Comparison of ENCODE assay signal across 17 cellular contexts in genomic region chr6:21070620-21071019, GRCh38.
A peak's percentile ranks its signal among the peaks of the same experiment; 100 is the strongest.
DNase-seq lines count a peak whose midpoint lies in the region; ATAC-seq and TF ChIP-seq lines count a peak whose summit lies in the region.
"Had no signal": no experiment of that assay in that cellular context is flagged by ENCODE, and none has a peak within 500 bp of the region (broad histone marks: within the 10 kb centered on the region; RNA-seq: fewer than 3 reads in every experiment).

No MANE protein-coding gene starts in this region.

- H3K27me3 ChIP-seq in GM23338 (ENCODE audit: insufficient read depth) (no peaks in the 10 kb centered on the region), SJSA1 (replicated peaks) (no peaks in the 10 kb centered on the region), psoas muscle (ENCODE audit: insufficient read depth in 3 of 3, low read length in 2 of 3) (no peaks in the 10 kb centered on the region)
- H3K27me3 ChIP-seq: BLaER1 treated with 17β-estradiol and CSF1 and Interleukin-3, amounts not matched to agents 10 nM and 100 nM had no signal

- H3K27ac Mint-ChIP-seq in GM23338 (no peak overlapping the region), endothelial cell (ENCODE audit: unreplicated experiment) (peak overlapping the region; percentile 81)
- no peak overlapping the region for H3K27ac Mint-ChIP-seq in activated CD4-positive, alpha-beta memory T cell treated with anti-CD3 and anti-CD28 coated beads for 36 hours
- H3K27ac Mint-ChIP-seq: B cell; CD8-positive, alpha-beta T cell had no signal

- TF ChIP-seq CTCF in GM23338 (conservative IDR thresholded peaks at IDR 0.05; ENCODE audit: low read depth in 2 of 2) (no peak), endothelial cell (IDR thresholded peaks at IDR 0.05; ENCODE audit: unreplicated experiment) (no peak), psoas muscle (IDR thresholded peaks at IDR 0.05) (no peak)

- H3K36me3 ChIP-seq in GM23338 (ENCODE audit: insufficient read depth) (no peaks in the 10 kb centered on the region), SJSA1 (no peaks in the 10 kb centered on the region), psoas muscle (ENCODE audit: insufficient read depth in 1 of 2, low read depth in 1 of 2) (no peaks in the 10 kb centered on the region)
- H3K36me3 ChIP-seq: HAP-1 had no signal

- no peak overlapping the region for H2AFZ ChIP-seq in GM23338

- H4K20me1 ChIP-seq in GM23338 (replicated peaks; ENCODE audit: insufficient read depth) = no peaks in the 10 kb centered on the region
- H4K20me1 ChIP-seq: BLaER1 treated with 17β-estradiol and CSF1 and Interleukin-3, amounts not matched to agents 10 nM and 100 nM had no signal

- H3K4me3 Mint-ChIP-seq in GM23338 = no peak overlapping the region
- no peak overlapping the region for H3K4me3 Mint-ChIP-seq in endothelial cell (ENCODE audit: unreplicated experiment)
- no peak overlapping the region for H3K4me3 Mint-ChIP-seq in activated CD4-positive, alpha-beta memory T cell treated with anti-CD3 and anti-CD28 coated beads for 36 hours
- H3K4me3 Mint-ChIP-seq: B cell; CD8-positive, alpha-beta T cell had no signal

- no peaks in the 10 kb centered on the region for H3F3A ChIP-seq in GM23338 (replicated peaks; ENCODE audit: low read depth)

- H3K4me1 ChIP-seq in GM23338 (ENCODE audit: insufficient read depth) (peaks cover 8% of the 10 kb centered on the region; the same call in 1 of the 2 replicates), SJSA1 (replicated peaks) (peaks cover 16% of the 10 kb centered on the region), psoas muscle (no peaks in the 10 kb centered on the region)
- H3K4me1 ChIP-seq: BLaER1 treated with 17β-estradiol and CSF1 and Interleukin-3, amounts not matched to agents 10 nM and 100 nM; HAP-1 had no signal

- H3K9me2 ChIP-seq in GM23338 (ENCODE audit: insufficient read depth) = no peaks in the 10 kb centered on the region; the same call in 1 of the 2 replicates

- H3K9me3 ChIP-seq in SJSA1 (replicated peaks) (no peaks in the 10 kb centered on the region), psoas muscle (no peaks in the 10 kb centered on the region)
- H3K9me3 ChIP-seq: HAP-1 had no signal

- H3K27ac ChIP-seq in GM23338 (ENCODE audit: low read depth) (0 out of 2 replicates have a peak overlapping the region, but pooled peaks have one; percentile 6), SJSA1 (0 out of 2 replicates have a peak overlapping the region, but pooled peaks have one; percentile 19), psoas muscle (no peak overlapping the region)
- H3K27ac ChIP-seq: BLaER1 treated with 17β-estradiol and CSF1 and Interleukin-3, amounts not matched to agents 10 nM and 100 nM; HL-60 had no signal

- no peaks in the 10 kb centered on the region for H3K27me3 Mint-ChIP-seq in GM23338 (ENCODE audit: insufficient read depth, low read depth, poor library complexity)
- peaks cover 2% of the 10 kb centered on the region for H3K27me3 Mint-ChIP-seq in endothelial cell (ENCODE audit: unreplicated experiment)
- no peaks in the 10 kb centered on the region for H3K27me3 Mint-ChIP-seq in activated CD4-positive, alpha-beta memory T cell treated with anti-CD3 and anti-CD28 coated beads for 36 hours
- H3K27me3 Mint-ChIP-seq: B cell had no signal

- WGBS in psoas muscle, 3 donors = 59 to 72% (median 69%) methylated on average over 2 of the region's 2 CpGs

- H3K36me3 Mint-ChIP-seq in GM23338 (ENCODE audit: low read depth) (peaks cover 21% of the 10 kb centered on the region; the same call in 2 of the 3 replicates), endothelial cell (ENCODE audit: low read depth, unreplicated experiment) (no peaks in the 10 kb centered on the region)
- H3K36me3 Mint-ChIP-seq in activated CD4-positive, alpha-beta memory T cell treated with anti-CD3 and anti-CD28 coated beads for 36 hours = peaks cover 62% of the 10 kb centered on the region

- DNase-seq in GM23338 (ENCODE audit: low spot score) (no peak), SJSA1 (ENCODE audit: low read depth in 1 of 2, low spot score in 2 of 2) (no peak), endothelial cell (ENCODE audit: low spot score) (no peak), lung microvascular endothelial cell (ENCODE audit: low read depth in 2 of 2) (peak; percentile 19 to 56), psoas muscle (no peak), cerebellar cortex (ENCODE audit: low spot score) (no peak)
- DNase-seq in central memory CD4-positive, alpha-beta T cell = no peak
- DNase-seq in activated CD4-positive, alpha-beta memory T cell treated with anti-CD3 and anti-CD28 coated beads for 36 hours = no peak
- DNase-seq: Calu3; CD8-positive, alpha-beta T cell; DMS53; DND-41; EL had no signal

- ATAC-seq in GM23338 (no peak), psoas muscle (no peak)
- ATAC-seq: CD8-positive, alpha-beta T cell had no signal

- no peak overlapping the region for H3K4me3 ChIP-seq in GM23338
- no peak overlapping the region for H3K4me3 ChIP-seq in SJSA1
- H3K4me3 ChIP-seq in psoas muscle = no peak overlapping the region
- H3K4me3 ChIP-seq: BLaER1 treated with 17β-estradiol and CSF1 and Interleukin-3, amounts not matched to agents 10 nM and 100 nM; HAP-1 had no signal

- H3K79me2 ChIP-seq in GM23338 (replicated peaks; ENCODE audit: insufficient read depth) = no peaks in the 10 kb centered on the region

- POLR2A ChIA-PET in activated CD4-positive, alpha-beta memory T cell treated with anti-CD3 and anti-CD28 coated beads for 36 hours (lab: Charles Lee) = no interaction called here

- intact Hi-C loops in psoas muscle (cut with DNase I) = no loop called here
- intact Hi-C loops in activated CD4-positive, alpha-beta memory T cell treated with anti-CD3 and anti-CD28 coated beads for 36 hours (cut with micrococcal nuclease) = no loop called here

- H3K9me3 Mint-ChIP-seq in GM23338 (peaks cover 7% of the 10 kb centered on the region; the same call in 2 of the 3 replicates), endothelial cell (ENCODE audit: unreplicated experiment) (no peaks in the 10 kb centered on the region)
- peaks cover 27% of the 10 kb centered on the region for H3K9me3 Mint-ChIP-seq in activated CD4-positive, alpha-beta memory T cell treated with anti-CD3 and anti-CD28 coated beads for 36 hours

- H3K4me1 Mint-ChIP-seq in GM23338 (peaks cover 10% of the 10 kb centered on the region), endothelial cell (ENCODE audit: unreplicated experiment) (peaks cover 12% of the 10 kb centered on the region)
- H3K4me1 Mint-ChIP-seq in activated CD4-positive, alpha-beta memory T cell treated with anti-CD3 and anti-CD28 coated beads for 36 hours (ENCODE audit: low read depth) = no peaks in the 10 kb centered on the region
- H3K4me1 Mint-ChIP-seq: B cell had no signal

- CTCF ChIA-PET in activated CD4-positive, alpha-beta memory T cell treated with anti-CD3 and anti-CD28 coated beads for 36 hours (lab: Charles Lee) = no interaction called here

- H3K4me2 ChIP-seq in GM23338 = no peak overlapping the region
- H3K4me2 ChIP-seq: BLaER1 treated with 17β-estradiol and CSF1 and Interleukin-3, amounts not matched to agents 10 nM and 100 nM had no signal

TF ChIP-seq in GM23338, 12 proteins besides CTCF, POLR2A, EP300 and RAD21 (continues in another document):
- TF ChIP-seq POLR2AphosphoS5 (IDR thresholded peaks at IDR 0.05; ENCODE audit: low read depth) = no peak
- no peak for TF ChIP-seq ETS1 (IDR thresholded peaks at IDR 0.05)
- TF ChIP-seq JUNB (IDR thresholded peaks at IDR 0.05; ENCODE audit: unreplicated experiment) = no peak

Comparison
In these comparisons a context has a peak if more than half of its experiments do, and no peak if none do; other contexts are left out.
1. DNase-seq: peak in lung microvascular endothelial cell (2 of 2); none in GM23338 (single experiment), SJSA1 (0 of 2), endothelial cell (single experiment), psoas muscle (0 of 2), central memory CD4-positive, alpha-beta T cell (single experiment), cerebellar cortex (single experiment) and activated CD4-positive, alpha-beta memory T cell treated with anti-CD3 and anti-CD28 coated beads for 36 hours (single experiment).